In genomic region chr10:127228195-127228785, GRCh38 we compare ENCODE assay signal across 20 cellular contexts. TPM values are rescaled to one million over a fixed set of nuclear protein-coding genes. Genes with fewer than 3 reads are reported as not detected.
DNase-seq lines count a peak whose midpoint lies in the region; ATAC-seq and TF ChIP-seq lines count a peak whose summit lies in the region.
"Had no signal": no experiment of that assay in that cellular context is flagged by ENCODE, and none has a peak within 500 bp of the region (broad histone marks: within the 10 kb centered on the region; RNA-seq: fewer than 3 reads in every experiment).

No MANE protein-coding gene starts in this region.

- no peaks in the 10 kb centered on the region for H3K27me3 ChIP-seq in ovary
- H3K27me3 ChIP-seq: gastroesophageal sphincter, neutrophil, uterus had no signal

- no peaks in the 10 kb centered on the region for H3K4me1 Mint-ChIP-seq in activated CD4-positive, alpha-beta memory T cell treated with anti-CD3 and anti-CD28 coated beads, Interleukin-2, amount 10 ng/mL, durations not matched to agents 7 days and 5 days
- H3K4me1 Mint-ChIP-seq: activated naive CD8-positive, alpha-beta T cell treated with anti-CD3 and anti-CD28 coated beads, Interleukin-2, amount 10 ng/mL, durations not matched to agents 7 days and 5 days; stimulated activated memory B cell treated with anti-CD40 and anti-IgM and Interleukin-4, amounts not matched to agents 10 μg/mL and 1 μg/mL and 100 μg/mL, for 72 hours had no signal

- H3K4me1 ChIP-seq in ovary (ENCODE audit: insufficient read depth) = no peaks in the 10 kb centered on the region
- H3K4me1 ChIP-seq: gastroesophageal sphincter, uterus had no signal

- no peak for TF ChIP-seq POLR2A in ovary (IDR thresholded peaks at IDR 0.05)

- no peaks in the 10 kb centered on the region for H3K36me3 ChIP-seq in ovary
- H3K36me3 ChIP-seq: neutrophil, uterus had no signal

- ATAC-seq in GM18498 (IDR thresholded peaks at IDR 0.05; ENCODE audit: unreplicated experiment) (no peak), GM19328 (IDR thresholded peaks at IDR 0.05; ENCODE audit: unreplicated experiment) (no peak), GM21723 (IDR thresholded peaks at IDR 0.05; ENCODE audit: unreplicated experiment) (no peak)
- ATAC-seq: gastroesophageal sphincter; Panc1; stimulated activated memory B cell treated with anti-CD40 and anti-IgM and Interleukin-4, amounts not matched to agents 10 μg/mL and 1 μg/mL and 100 μg/mL, for 72 hours had no signal

- no peaks in the 10 kb centered on the region for H3K9me3 ChIP-seq in ovary
- H3K9me3 ChIP-seq: gastroesophageal sphincter, neutrophil, uterus had no signal

- H3K27me3 Mint-ChIP-seq in activated CD4-positive, alpha-beta memory T cell treated with anti-CD3 and anti-CD28 coated beads, Interleukin-2, amount 10 ng/mL, durations not matched to agents 7 days and 5 days = no peaks in the 10 kb centered on the region
- H3K27me3 Mint-ChIP-seq: stimulated activated memory B cell treated with anti-CD40 and anti-IgM and Interleukin-4, amounts not matched to agents 10 μg/mL and 1 μg/mL and 100 μg/mL, for 72 hours had no signal

- 34 to 43% (median 35%) methylated on average over 12 of the region's 12 CpGs for WGBS in ovary, 3 donors

- TF ChIP-seq CTCF in AG10803 (conservative IDR thresholded peaks at IDR 0.05; ENCODE audit: low read length) = no peak
- no peak for TF ChIP-seq CTCF in fibroblast of villous mesenchyme (IDR thresholded peaks at IDR 0.05; ENCODE audit: insufficient read depth, low read depth, low read length)
- no peak for TF ChIP-seq CTCF in ovary (IDR thresholded peaks at IDR 0.05)

- no peaks in the 10 kb centered on the region for H3K36me3 Mint-ChIP-seq in activated CD4-positive, alpha-beta memory T cell treated with anti-CD3 and anti-CD28 coated beads, Interleukin-2, amount 10 ng/mL, durations not matched to agents 7 days and 5 days (ENCODE audit: low read depth)
- H3K36me3 Mint-ChIP-seq: activated naive CD8-positive, alpha-beta T cell treated with anti-CD3 and anti-CD28 coated beads, Interleukin-2, amount 10 ng/mL, durations not matched to agents 7 days and 5 days; stimulated activated memory B cell treated with anti-CD40 and anti-IgM and Interleukin-4, amounts not matched to agents 10 μg/mL and 1 μg/mL and 100 μg/mL, for 72 hours had no signal

- intact Hi-C loops in ovary (cut with DNase I) = no loop called here

- TF ChIP-seq EP300 in ovary (IDR thresholded peaks at IDR 0.05) = no peak

- no peak overlapping the region for H3K4me3 Mint-ChIP-seq in activated CD4-positive, alpha-beta memory T cell treated with anti-CD3 and anti-CD28 coated beads, Interleukin-2, amount 10 ng/mL, durations not matched to agents 7 days and 5 days
- H3K4me3 Mint-ChIP-seq: activated naive CD8-positive, alpha-beta T cell treated with anti-CD3 and anti-CD28 coated beads, Interleukin-2, amount 10 ng/mL, durations not matched to agents 7 days and 5 days; activated T-cell treated with anti-CD3 and anti-CD28 coated beads, Interleukin-2, amount 50 U/mL, for 24 hours; stimulated activated memory B cell treated with anti-CD40 and anti-IgM and Interleukin-4, amounts not matched to agents 10 μg/mL and 1 μg/mL and 100 μg/mL, for 72 hours had no signal

- H3K9me3 Mint-ChIP-seq in activated CD4-positive, alpha-beta memory T cell treated with anti-CD3 and anti-CD28 coated beads, Interleukin-2, amount 10 ng/mL, durations not matched to agents 7 days and 5 days = peaks cover 3% of the 10 kb centered on the region
- H3K9me3 Mint-ChIP-seq: activated naive CD8-positive, alpha-beta T cell treated with anti-CD3 and anti-CD28 coated beads, Interleukin-2, amount 10 ng/mL, durations not matched to agents 7 days and 5 days; activated T-cell treated with anti-CD3 and anti-CD28 coated beads, Interleukin-2, amount 50 U/mL, for 24 hours had no signal

- POLR2A ChIA-PET in activated CD4-positive, alpha-beta memory T cell treated with anti-CD3 and anti-CD28 coated beads, Interleukin-2, amount 10 ng/mL, durations not matched to agents 7 days and 5 days (lab: Charles Lee) = no interaction called here

- CTCF ChIA-PET in activated CD4-positive, alpha-beta memory T cell treated with anti-CD3 and anti-CD28 coated beads, Interleukin-2, amount 10 ng/mL, durations not matched to agents 7 days and 5 days (lab: Charles Lee) = no interaction called here

- no peak overlapping the region for H3K4me3 ChIP-seq in AG10803 (ENCODE audit: low read length)
- H3K4me3 ChIP-seq in fibroblast of villous mesenchyme (ENCODE audit: low read depth, low read length) = no peak overlapping the region
- H3K4me3 ChIP-seq in ovary = no peak overlapping the region
- H3K4me3 ChIP-seq: gastroesophageal sphincter, uterus had no signal

- DNase-seq in AG10803 (ENCODE audit: low read depth) = peak; percentile 35
- DNase-seq in NCI-H1694 treated with DMSO at 0.1 percent for 48 hours (lab: John Stamatoyannopoulos, UW) = peak; percentile 41
- peak; percentile 40 for DNase-seq in fibroblast of villous mesenchyme (ENCODE audit: low read depth)
- peak; percentile 15 to 52 (median 21) for DNase-seq in ovary
- DNase-seq in activated CD4-positive, alpha-beta memory T cell treated with anti-CD3 and anti-CD28 coated beads, Interleukin-2, amount 10 ng/mL, durations not matched to agents 7 days and 5 days = no peak
- DNase-seq: activated naive CD8-positive, alpha-beta T cell treated with anti-CD3 and anti-CD28 coated beads, Interleukin-2, amount 10 ng/mL, durations not matched to agents 7 days and 5 days; activated T-cell treated with anti-CD3 and anti-CD28 coated beads, Interleukin-2, amount 50 U/mL, for 24 hours; Kasumi-1; mesenchymal stem cell; NCI-H187; NCI-H510A treated with DMSO at 0.1 percent for 48 hours; uterus had no signal

- no peak overlapping the region for H3K27ac ChIP-seq in ovary
- H3K27ac ChIP-seq: gastroesophageal sphincter, HL-60, neutrophil, uterus had no signal

- no peak overlapping the region for H3K27ac Mint-ChIP-seq in activated CD4-positive, alpha-beta memory T cell treated with anti-CD3 and anti-CD28 coated beads, Interleukin-2, amount 10 ng/mL, durations not matched to agents 7 days and 5 days
- H3K27ac Mint-ChIP-seq: activated naive CD8-positive, alpha-beta T cell treated with anti-CD3 and anti-CD28 coated beads, Interleukin-2, amount 10 ng/mL, durations not matched to agents 7 days and 5 days; activated T-cell treated with anti-CD3 and anti-CD28 coated beads, Interleukin-2, amount 50 U/mL, for 24 hours; stimulated activated memory B cell treated with anti-CD40 and anti-IgM and Interleukin-4, amounts not matched to agents 10 μg/mL and 1 μg/mL and 100 μg/mL, for 72 hours had no signal

RNA-seq across cellular contexts. Expression of gene INSYN2A, which starts 31.9 kb away (rescaled TPM):
- total RNA-seq in fibroblast of villous mesenchyme (under 0.01 TPM in 2 replicates), ovary (1 to 10 TPM in 1 of 7 donors, under 1 TPM in 6; 0.12 to 1.7 (median 0.18) TPM)
- polyA plus RNA-seq in ovary = under 1 TPM; 0.27 to 0.30 TPM
- total RNA-seq in activated CD4-positive, alpha-beta memory T cell treated with anti-CD3 and anti-CD28 coated beads, Interleukin-2, amount 10 ng/mL, durations not matched to agents 7 days and 5 days = not detected
- total RNA-seq: activated naive CD8-positive, alpha-beta T cell treated with anti-CD3 and anti-CD28 coated beads, Interleukin-2, amount 10 ng/mL, durations not matched to agents 7 days and 5 days had no signal
